1 cellular context compared by ENCODE assay signal in the genomic region with DNA sequence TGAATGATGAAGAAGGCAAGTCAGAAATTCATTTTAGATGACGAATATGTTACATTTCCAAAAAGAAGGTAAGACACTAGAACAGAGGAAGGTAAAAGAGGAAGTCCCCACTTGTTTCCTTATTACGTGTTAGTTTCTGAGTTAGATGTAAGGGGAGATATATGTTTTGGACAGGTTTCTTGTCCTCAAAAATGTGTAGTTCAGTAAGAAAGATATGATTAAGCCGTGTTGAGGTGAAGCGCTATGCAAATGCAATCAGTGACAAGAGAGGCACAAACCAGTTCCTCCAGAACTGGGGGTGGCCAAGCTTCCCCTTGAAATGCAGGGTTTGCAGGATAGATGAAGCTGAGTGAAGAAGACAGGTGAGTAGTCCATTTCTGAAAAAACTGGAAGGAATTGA.
TF ChIP-seq lines count a peak whose summit lies in the region.

No MANE protein-coding gene starts in this region.

TF ChIP-seq in K562, 482 proteins besides CTCF, POLR2A, EP300 and RAD21 (continued from another document):
- TF ChIP-seq, protein P1, sequence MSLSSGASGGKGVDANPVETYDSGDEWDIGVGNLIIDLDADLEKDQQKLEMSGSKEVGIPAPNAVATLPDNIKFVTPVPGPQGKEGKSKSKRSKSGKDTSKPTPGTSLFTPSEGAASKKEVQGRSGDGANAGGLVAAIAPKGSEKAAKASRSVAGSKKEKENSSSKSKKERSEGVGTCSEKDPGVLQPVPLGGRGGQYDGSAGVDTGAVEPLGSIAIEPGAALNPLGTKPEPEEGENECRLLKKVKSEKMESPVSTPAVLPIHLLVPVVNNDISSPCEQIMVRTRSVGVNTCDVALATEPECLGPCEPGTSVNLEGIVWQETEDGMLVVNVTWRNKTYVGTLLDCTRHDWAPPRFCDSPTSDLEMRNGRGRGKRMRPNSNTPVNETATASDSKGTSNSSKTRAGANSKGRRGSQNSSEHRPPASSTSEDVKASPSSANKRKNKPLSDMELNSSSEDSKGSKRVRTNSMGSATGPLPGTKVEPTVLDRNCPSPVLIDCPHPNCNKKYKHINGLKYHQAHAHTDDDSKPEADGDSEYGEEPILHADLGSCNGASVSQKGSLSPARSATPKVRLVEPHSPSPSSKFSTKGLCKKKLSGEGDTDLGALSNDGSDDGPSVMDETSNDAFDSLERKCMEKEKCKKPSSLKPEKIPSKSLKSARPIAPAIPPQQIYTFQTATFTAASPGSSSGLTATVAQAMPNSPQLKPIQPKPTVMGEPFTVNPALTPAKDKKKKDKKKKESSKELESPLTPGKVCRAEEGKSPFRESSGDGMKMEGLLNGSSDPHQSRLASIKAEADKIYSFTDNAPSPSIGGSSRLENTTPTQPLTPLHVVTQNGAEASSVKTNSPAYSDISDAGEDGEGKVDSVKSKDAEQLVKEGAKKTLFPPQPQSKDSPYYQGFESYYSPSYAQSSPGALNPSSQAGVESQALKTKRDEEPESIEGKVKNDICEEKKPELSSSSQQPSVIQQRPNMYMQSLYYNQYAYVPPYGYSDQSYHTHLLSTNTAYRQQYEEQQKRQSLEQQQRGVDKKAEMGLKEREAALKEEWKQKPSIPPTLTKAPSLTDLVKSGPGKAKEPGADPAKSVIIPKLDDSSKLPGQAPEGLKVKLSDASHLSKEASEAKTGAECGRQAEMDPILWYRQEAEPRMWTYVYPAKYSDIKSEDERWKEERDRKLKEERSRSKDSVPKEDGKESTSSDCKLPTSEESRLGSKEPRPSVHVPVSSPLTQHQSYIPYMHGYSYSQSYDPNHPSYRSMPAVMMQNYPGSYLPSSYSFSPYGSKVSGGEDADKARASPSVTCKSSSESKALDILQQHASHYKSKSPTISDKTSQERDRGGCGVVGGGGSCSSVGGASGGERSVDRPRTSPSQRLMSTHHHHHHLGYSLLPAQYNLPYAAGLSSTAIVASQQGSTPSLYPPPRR (CRISPR knock-in tag; IDR thresholded peaks at IDR 0.05; ENCODE audit: borderline replicate concordance) = no peak
- TF ChIP-seq THRAP3 (IDR thresholded peaks at IDR 0.05; ENCODE audit: borderline replicate concordance) (no peak), CBX2 (IDR thresholded peaks at IDR 0.05; ENCODE audit: insufficient read depth, low read length, poor library complexity, severe bottlenecking) (no peak), SMARCE1 (IDR thresholded peaks at IDR 0.05) (peak; percentile 37; the same call in 1 of the 2 replicates), ZEB2 (IDR thresholded peaks at IDR 0.05) (peak; percentile 29; the same call in 1 of the 2 replicates), PHF21A (IDR thresholded peaks at IDR 0.05; ENCODE audit: borderline replicate concordance, low read depth) (no peak), ELF2 (CRISPR knock-in tag; IDR thresholded peaks at IDR 0.05) (no peak), TGIF2 (CRISPR knock-in tag; IDR thresholded peaks at IDR 0.05) (no peak), NONO (IDR thresholded peaks at IDR 0.05; ENCODE audit: low read depth in 2 of 2, low read length in 1 of 2) (no peak), PYGO2 (tag; IDR thresholded peaks at IDR 0.05) (no peak), TAL1 (IDR thresholded peaks at IDR 0.05) (no peak), CBX3 (IDR thresholded peaks at IDR 0.05; ENCODE audit: borderline replicate concordance in 1 of 2, low read length in 2 of 2) (no peak), CTBP1 (IDR thresholded peaks at IDR 0.05; ENCODE audit: borderline replicate concordance) (peak; percentile 42; the same call in 1 of the 2 replicates), ZNF263 (CRISPR knock-in tag; IDR thresholded peaks at IDR 0.05; ENCODE audit: borderline replicate concordance) (no peak), SPI1 (IDR thresholded peaks at IDR 0.05; ENCODE audit: borderline replicate concordance, low read depth, low read length) (peak; percentile 97), ZNF551 (CRISPR knock-in tag; IDR thresholded peaks at IDR 0.05) (no peak), EHMT2 (IDR thresholded peaks at IDR 0.05) (no peak), SOX6 (IDR thresholded peaks at IDR 0.05) (0 out of 2 replicates have a peak, but pooled peaks have one; percentile 21), RBM34 (IDR thresholded peaks at IDR 0.05; ENCODE audit: borderline replicate concordance, insufficient read depth, low read length) (no peak)
